In the genomic region with DNA sequence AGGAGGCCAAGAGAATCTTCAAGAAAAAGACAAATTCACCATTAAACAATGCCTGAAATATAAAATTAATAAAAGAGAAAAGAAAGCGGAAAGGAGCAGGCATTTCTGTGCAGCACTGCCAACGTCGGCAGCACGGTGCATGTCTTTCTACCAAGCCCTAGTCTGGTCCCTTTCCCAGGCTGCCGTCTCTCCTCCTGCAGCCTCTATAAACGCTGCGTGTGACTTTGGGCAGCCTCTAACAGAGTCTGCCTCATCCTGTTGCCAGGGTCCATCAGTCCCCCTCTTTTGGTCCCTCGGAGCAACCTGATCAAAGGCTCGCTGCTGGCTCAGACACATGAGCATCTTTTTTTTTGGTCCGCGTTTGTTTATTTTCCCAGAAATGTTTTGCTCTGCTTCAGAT, we compare ENCODE assay signal across 13 cellular contexts.
DNase-seq lines count a peak whose midpoint lies in the region; ATAC-seq and TF ChIP-seq lines count a peak whose summit lies in the region.
"Had no signal": no experiment of that assay in that cellular context is flagged by ENCODE, and none has a peak within 500 bp of the region (broad histone marks: within the 10 kb centered on the region; RNA-seq: fewer than 3 reads in every experiment).

No MANE protein-coding gene starts in this region.

- no peaks in the 10 kb centered on the region for H3K4me1 ChIP-seq in RWPE2 (ENCODE audit: insufficient read depth, poor library complexity, severe bottlenecking)

- DNase-seq in activated naive CD4-positive, alpha-beta T cell treated with anti-CD3 and anti-CD28 coated beads, Interleukin-2, amount 50 U/mL, for 16 hours = no peak
- DNase-seq in RWPE2 (ENCODE audit: low spot score) = peak; percentile 19
- DNase-seq in SW 1271 (lab: John Stamatoyannopoulos, UW) = no peak
- no peak for DNase-seq in DMS153 treated with DMSO at 0.1 percent for 48 hours (lab: John Stamatoyannopoulos, UW; ENCODE audit: unreplicated experiment)
- no peak for DNase-seq in cortex of kidney (lab: John Stamatoyannopoulos, UW)
- DNase-seq: KBM-7, NCI-H187, NCI-H2107, NCI-H510A, NCI-H774, RPMI8226 had no signal

- no peaks in the 10 kb centered on the region for H3K36me3 ChIP-seq in RWPE2 (ENCODE audit: low read depth)

- H3K36me3 Mint-ChIP-seq in activated naive CD4-positive, alpha-beta T cell treated with anti-CD3 and anti-CD28 coated beads, Interleukin-2, amount 50 U/mL, for 24 hours = no peaks in the 10 kb centered on the region
- no peaks in the 10 kb centered on the region for H3K36me3 Mint-ChIP-seq in nephron (ENCODE audit: low read depth)

- H3K4me3 ChIP-seq in RWPE2 (ENCODE audit: severe bottlenecking) = no peak overlapping the region

- H3K4me1 Mint-ChIP-seq in activated naive CD4-positive, alpha-beta T cell treated with anti-CD3 and anti-CD28 coated beads, Interleukin-2, amount 50 U/mL, for 24 hours = no peaks in the 10 kb centered on the region
- peaks cover 60% of the 10 kb centered on the region for H3K4me1 Mint-ChIP-seq in nephron

- peaks cover 3% of the 10 kb centered on the region for H3K27me3 Mint-ChIP-seq in activated naive CD4-positive, alpha-beta T cell treated with anti-CD3 and anti-CD28 coated beads, Interleukin-2, amount 50 U/mL, for 24 hours
- H3K27me3 Mint-ChIP-seq in nephron (ENCODE audit: low read depth) = peaks cover 20% of the 10 kb centered on the region

- H3K27ac ChIP-seq in RWPE2 (ENCODE audit: poor library complexity, severe bottlenecking) = no peak overlapping the region

- ATAC-seq in RWPE2 (ENCODE audit: low read depth) = no peak

- peak overlapping the region; percentile 15 for H3K27ac Mint-ChIP-seq in activated naive CD4-positive, alpha-beta T cell treated with anti-CD3 and anti-CD28 coated beads, Interleukin-2, amount 50 U/mL, for 24 hours
- H3K27ac Mint-ChIP-seq in nephron = peak overlapping the region in 2 of 3 experiments; percentile 26 to 52

- no peak for TF ChIP-seq CTCF in RWPE2 (IDR thresholded peaks at IDR 0.05; ENCODE audit: poor library complexity, severe bottlenecking)
- no peak for TF ChIP-seq CTCF in nephron (IDR thresholded peaks at IDR 0.05; ENCODE audit: unreplicated experiment in 3 of 3)

- no peaks in the 10 kb centered on the region for H3K9me3 Mint-ChIP-seq in activated naive CD4-positive, alpha-beta T cell treated with anti-CD3 and anti-CD28 coated beads, Interleukin-2, amount 50 U/mL, for 24 hours
- no peaks in the 10 kb centered on the region for H3K9me3 Mint-ChIP-seq in nephron

- H3K9me3 ChIP-seq in RWPE2 (ENCODE audit: severe bottlenecking) = no peaks in the 10 kb centered on the region

- H3K27me3 ChIP-seq in RWPE2 (ENCODE audit: insufficient read depth, poor library complexity, severe bottlenecking) = no peaks in the 10 kb centered on the region

- no peak overlapping the region for H3K4me3 Mint-ChIP-seq in activated naive CD4-positive, alpha-beta T cell treated with anti-CD3 and anti-CD28 coated beads, Interleukin-2, amount 50 U/mL, for 24 hours
- no peak overlapping the region for H3K4me3 Mint-ChIP-seq in nephron
